Comparison of ENCODE assay signal across 8 cellular contexts in genomic region chr5:131417240-131417869, GRCh38.
DNase-seq lines count a peak whose midpoint lies in the region; ATAC-seq lines count a peak whose summit lies in the region.

No MANE protein-coding gene starts in this region.

- H3K36me3 Mint-ChIP-seq in activated CD4-positive, alpha-beta memory T cell treated with anti-CD3 and anti-CD28 coated beads, Interleukin-2, amount 10 ng/mL, durations not matched to agents 7 days and 5 days (ENCODE audit: low read depth) = peaks cover 30% of the 10 kb centered on the region
- H3K36me3 Mint-ChIP-seq in memory B cell = peaks cover 8% of the 10 kb centered on the region

- peak overlapping the region; percentile 13 for H3K27ac Mint-ChIP-seq in activated CD4-positive, alpha-beta memory T cell treated with anti-CD3 and anti-CD28 coated beads, Interleukin-2, amount 10 ng/mL, durations not matched to agents 7 days and 5 days
- H3K27ac Mint-ChIP-seq in memory B cell = peak overlapping the region; percentile 53

- CTCF ChIA-PET in activated CD4-positive, alpha-beta memory T cell treated with anti-CD3 and anti-CD28 coated beads, Interleukin-2, amount 10 ng/mL, durations not matched to agents 7 days and 5 days (lab: Charles Lee) = no interaction called here

- no peaks in the 10 kb centered on the region for H3K27me3 Mint-ChIP-seq in activated CD4-positive, alpha-beta memory T cell treated with anti-CD3 and anti-CD28 coated beads, Interleukin-2, amount 10 ng/mL, durations not matched to agents 7 days and 5 days
- H3K27me3 Mint-ChIP-seq in memory B cell = no peaks in the 10 kb centered on the region

- ATAC-seq in GM18907 (IDR thresholded peaks at IDR 0.05; ENCODE audit: unreplicated experiment) = peak; percentile 40
- peak; percentile 33 for ATAC-seq in HG03457 (IDR thresholded peaks at IDR 0.05; ENCODE audit: unreplicated experiment)
- ATAC-seq in memory B cell (ENCODE audit: low read depth) = peak; percentile 68

- POLR2A ChIA-PET in activated CD4-positive, alpha-beta memory T cell treated with anti-CD3 and anti-CD28 coated beads, Interleukin-2, amount 10 ng/mL, durations not matched to agents 7 days and 5 days (lab: Charles Lee) = interaction anchor here (4.5 kb wide), 1 partner anchor 153 kb away, joined by 35 read pairs; the partner anchor contains the start of gene CDC42SE2

- DNase-seq in AG20443 (ENCODE audit: low spot score) = peak; percentile 65
- DNase-seq in NCI-H748 treated with DMSO at 0.1 percent for 48 hours (lab: John Stamatoyannopoulos, UW) = peak; percentile 44
- peak; percentile 82 for DNase-seq in activated CD4-positive, alpha-beta memory T cell treated with anti-CD3 and anti-CD28 coated beads, Interleukin-2, amount 10 ng/mL, durations not matched to agents 7 days and 5 days
- peak; percentile 75 for DNase-seq in effector CD8-positive, alpha-beta T cell (lab: John Stamatoyannopoulos, UW)
- peak; percentile 67 to 72 for DNase-seq in memory B cell (ENCODE audit: low spot score in 2 of 2)
- DNase-seq in stimulated activated CD8-positive, alpha-beta memory T cell treated with anti-CD3 and anti-CD28 coated beads, Interleukin-15, amount 100 ng/mL, for 48 hours (ENCODE audit: low read depth in 2 of 2) = peak; percentile 48 to 67

- H3K9me3 Mint-ChIP-seq in activated CD4-positive, alpha-beta memory T cell treated with anti-CD3 and anti-CD28 coated beads, Interleukin-2, amount 10 ng/mL, durations not matched to agents 7 days and 5 days = no peaks in the 10 kb centered on the region
- no peaks in the 10 kb centered on the region for H3K9me3 Mint-ChIP-seq in memory B cell

- H3K4me3 Mint-ChIP-seq in activated CD4-positive, alpha-beta memory T cell treated with anti-CD3 and anti-CD28 coated beads, Interleukin-2, amount 10 ng/mL, durations not matched to agents 7 days and 5 days = no peak overlapping the region
- peak overlapping the region; percentile 69 for H3K4me3 Mint-ChIP-seq in memory B cell

- peaks cover 41% of the 10 kb centered on the region for H3K4me1 Mint-ChIP-seq in activated CD4-positive, alpha-beta memory T cell treated with anti-CD3 and anti-CD28 coated beads, Interleukin-2, amount 10 ng/mL, durations not matched to agents 7 days and 5 days
- peaks cover 27% of the 10 kb centered on the region for H3K4me1 Mint-ChIP-seq in memory B cell

Comparison
In these comparisons a context has a peak if more than half of its experiments do, and no peak if none do; other contexts are left out.
1. Peak in every context shown above with its lines: DNase-seq and ATAC-seq.